In genomic region chr22:20666560-20666959, GRCh38 we compare ENCODE assay signal across 22 cellular contexts.
A peak's percentile ranks its signal among the peaks of the same experiment; 100 is the strongest.
DNase-seq lines count a peak whose midpoint lies in the region; ATAC-seq, FAIRE-seq and TF ChIP-seq lines count a peak whose summit lies in the region.
"Had no signal": no experiment of that assay in that cellular context is flagged by ENCODE, and none has a peak within 500 bp of the region (broad histone marks: within the 10 kb centered on the region; RNA-seq: fewer than 3 reads in every experiment).

No MANE protein-coding gene starts in this region.

- H3K27ac Mint-ChIP-seq in activated naive CD4-positive, alpha-beta T cell treated with anti-CD3 and anti-CD28 coated beads, Interleukin-2, amount 50 U/mL, for 24 hours = peak overlapping the region; percentile 43
- H3K27ac Mint-ChIP-seq: B cell; CD4-positive, alpha-beta T cell; CD8-positive, alpha-beta T cell had no signal

- peaks cover 8% of the 10 kb centered on the region for H3K36me3 Mint-ChIP-seq in activated naive CD4-positive, alpha-beta T cell treated with anti-CD3 and anti-CD28 coated beads, Interleukin-2, amount 50 U/mL, for 24 hours
- H3K36me3 Mint-ChIP-seq: CD8-positive, alpha-beta T cell had no signal

- POLR2A ChIA-PET in K562 (lab: Yijun Ruan, JAX) = interaction anchor here (1.6 kb wide), 1 partner anchor 9 kb away, joined by 4 read pairs; no protein-coding TSS in a partner anchor

- H4K20me1 ChIP-seq in K562 (replicated peaks; ENCODE audit: control insufficient read depth, insufficient read depth, low read length) = no peaks in the 10 kb centered on the region
- H4K20me1 ChIP-seq: BLaER1 treated with 17β-estradiol and CSF1 and Interleukin-3, amounts not matched to agents 10 nM and 100 nM had no signal

- in situ Hi-C loops in K562 (cut with MboI) = loop anchor here (5.0 kb wide), 1 partner anchor 1451 kb away; no protein-coding TSS in a partner anchor

- TF ChIP-seq POLR2A in K562 (conservative IDR thresholded peaks at IDR 0.05) = no peak

- no peak for TF ChIP-seq EP300 in K562 (IDR thresholded peaks at IDR 0.05; ENCODE audit: low read length)

- no peak overlapping the region for H3K9ac ChIP-seq in K562 (ENCODE audit: insufficient read depth in 1 of 2, low read depth in 2 of 2, low read length in 2 of 2)
- H3K9ac ChIP-seq: BLaER1 treated with 17β-estradiol and CSF1 and Interleukin-3, amounts not matched to agents 10 nM and 100 nM had no signal

- H3K9me3 ChIP-seq in K562 (replicated peaks; ENCODE audit: control insufficient read depth, insufficient read depth, low read depth, low read length) = peaks cover 8% of the 10 kb centered on the region; the same call in 1 of the 2 replicates
- H3K9me3 ChIP-seq: A549 had no signal

- no peaks in the 10 kb centered on the region for H3K9me1 ChIP-seq in K562 (ENCODE audit: control insufficient read depth, insufficient read depth, low read length)

- no peak for TF ChIP-seq RAD21 in K562 (CRISPR knock-in tag; conservative IDR thresholded peaks at IDR 0.05 in 1 of 2, IDR thresholded peaks at IDR 0.05 in 1 of 2)

- CTCF ChIA-PET in K562 (lab: Yijun Ruan, JAX; ENCODE audit: low intra/inter-chr PET ratio) = interaction anchor here (1.3 kb wide), 1 partner anchor 9 kb away, joined by 5 read pairs; no protein-coding TSS in a partner anchor

- no TSS peak for BruUV-seq in K562 (replicated peaks; lab: Mats Ljungman, UMichigan)

- intact Hi-C loops in K562 (cut with micrococcal nuclease) = no loop called here

- H3K27ac ChIP-seq in K562 (ENCODE audit: extremely low read depth, low read depth, low read length) = no peak overlapping the region
- H3K27ac ChIP-seq: 22Rv1; A549; BLaER1 treated with 17β-estradiol and CSF1 and Interleukin-3, amounts not matched to agents 10 nM and 100 nM; C4-2B had no signal

- H3K4me1 Mint-ChIP-seq in activated naive CD4-positive, alpha-beta T cell treated with anti-CD3 and anti-CD28 coated beads, Interleukin-2, amount 50 U/mL, for 24 hours = no peaks in the 10 kb centered on the region
- H3K4me1 Mint-ChIP-seq: B cell had no signal

- H3K4me2 ChIP-seq in K562 (ENCODE audit: insufficient read depth, low read length) = no peak overlapping the region
- H3K4me2 ChIP-seq: A549; BLaER1 treated with 17β-estradiol and CSF1 and Interleukin-3, amounts not matched to agents 10 nM and 100 nM had no signal

- no peak for DNase-seq in activated naive CD4-positive, alpha-beta T cell (lab: John Stamatoyannopoulos, UW)
- DNase-seq in K562 (ENCODE audit: extremely low read depth in 1 of 4, low spot score in 3 of 4) (no peak), frontal cortex (ENCODE audit: low spot score in 2 of 2) (no peak), cortex of kidney (lab: John Stamatoyannopoulos, UW) (no peak)
- DNase-seq in stimulated activated CD4-positive, alpha-beta T cell treated with anti-CD3 and anti-CD28 coated beads, Interleukin-15, amount 100 ng/mL, for 24 hours = no peak
- DNase-seq: AML-193; Caco-2; Calu3; CD4-positive, alpha-beta T cell; DMS79 treated with DMSO at 0.1 percent for 48 hours; GDM1 had no signal

- H3K36me3 ChIP-seq in K562 (ENCODE audit: control insufficient read depth, insufficient read depth, low read length) = no peaks in the 10 kb centered on the region
- H3K36me3 ChIP-seq: BLaER1 treated with 17β-estradiol and CSF1 and Interleukin-3, amounts not matched to agents 10 nM and 100 nM had no signal

- H2AFZ ChIP-seq in K562 (ENCODE audit: low read depth, low read length) = no peak overlapping the region

- H3K4me3 ChIP-seq in K562 = no peak overlapping the region
- H3K4me3 ChIP-seq: A549; BLaER1 treated with 17β-estradiol and CSF1 and Interleukin-3, amounts not matched to agents 10 nM and 100 nM; GM12878 had no signal

- WGBS in K562 (ENCODE audit: insufficient coverage, low coverage, missing lambda C conversion rate) = 2% methylated on average over 1 of the region's 1 CpG

- no peak for TF ChIP-seq CTCF in K562 (IDR thresholded peaks at IDR 0.05 in 2 of 3, conservative IDR thresholded peaks at IDR 0.05 in 1 of 3; ENCODE audit: insufficient read depth in 2 of 3, low read depth in 1 of 3, low read length in 3 of 3)

- no peaks in the 10 kb centered on the region for H3K79me2 ChIP-seq in K562 (ENCODE audit: control insufficient read depth, insufficient read depth, low read length)

- H3K4me1 ChIP-seq in K562 (replicated peaks in 1 of 2; ENCODE audit: control insufficient read depth in 2 of 2, insufficient read depth in 2 of 2, low read length in 2 of 2) = peaks cover 0 to 18% of the 10 kb centered on the region in 2 experiments; a peak in 1 of 5 replicates
- H3K4me1 ChIP-seq: A549, Caco-2 had no signal

- H3K27me3 Mint-ChIP-seq in activated naive CD4-positive, alpha-beta T cell treated with anti-CD3 and anti-CD28 coated beads, Interleukin-2, amount 50 U/mL, for 24 hours = peaks cover 9% of the 10 kb centered on the region

- no peak overlapping the region for H3K4me3 Mint-ChIP-seq in activated naive CD4-positive, alpha-beta T cell treated with anti-CD3 and anti-CD28 coated beads, Interleukin-2, amount 50 U/mL, for 24 hours
- H3K4me3 Mint-ChIP-seq: B cell; CD4-positive, alpha-beta T cell; CD8-positive, alpha-beta T cell had no signal

- peaks cover 9% of the 10 kb centered on the region for H3K9me3 Mint-ChIP-seq in activated naive CD4-positive, alpha-beta T cell treated with anti-CD3 and anti-CD28 coated beads, Interleukin-2, amount 50 U/mL, for 24 hours

- peaks cover 28 to 48% of the 10 kb centered on the region in 2 experiments for H3K27me3 ChIP-seq in K562 (ENCODE audit: control insufficient read depth in 2 of 2, insufficient read depth in 2 of 2, low read length in 2 of 2)

- FAIRE-seq in K562 (lab: Jason Lieb, UNC) (no peak), frontal cortex (lab: Jason Lieb, UNC) (peak; percentile 3)
- FAIRE-seq: A549, D721Med, GM12878, GM12892, GM18507 had no signal

- no peak for ATAC-seq in K562
- ATAC-seq: A549; CD8-positive, alpha-beta T cell; GM12878 had no signal

TF ChIP-seq in K562, 482 proteins besides CTCF, POLR2A, EP300 and RAD21 (continues in another document):
- TF ChIP-seq BRCA1 (IDR thresholded peaks at IDR 0.05) = no peak
- no peak for TF ChIP-seq BRCA1 (CRISPR knock-in tag; IDR thresholded peaks at IDR 0.05)
- TF ChIP-seq ZBTB5 (IDR thresholded peaks at IDR 0.05) = no peak
- TF ChIP-seq, protein P1, sequence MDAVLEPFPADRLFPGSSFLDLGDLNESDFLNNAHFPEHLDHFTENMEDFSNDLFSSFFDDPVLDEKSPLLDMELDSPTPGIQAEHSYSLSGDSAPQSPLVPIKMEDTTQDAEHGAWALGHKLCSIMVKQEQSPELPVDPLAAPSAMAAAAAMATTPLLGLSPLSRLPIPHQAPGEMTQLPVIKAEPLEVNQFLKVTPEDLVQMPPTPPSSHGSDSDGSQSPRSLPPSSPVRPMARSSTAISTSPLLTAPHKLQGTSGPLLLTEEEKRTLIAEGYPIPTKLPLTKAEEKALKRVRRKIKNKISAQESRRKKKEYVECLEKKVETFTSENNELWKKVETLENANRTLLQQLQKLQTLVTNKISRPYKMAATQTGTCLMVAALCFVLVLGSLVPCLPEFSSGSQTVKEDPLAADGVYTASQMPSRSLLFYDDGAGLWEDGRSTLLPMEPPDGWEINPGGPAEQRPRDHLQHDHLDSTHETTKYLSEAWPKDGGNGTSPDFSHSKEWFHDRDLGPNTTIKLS (IDR thresholded peaks at IDR 0.05; ENCODE audit: borderline replicate concordance, low read depth) = no peak
- TF ChIP-seq MEF2D (tag; conservative IDR thresholded peaks at IDR 0.05; ENCODE audit: low read depth) = no peak
- TF ChIP-seq CEBPG (CRISPR knock-in tag; IDR thresholded peaks at IDR 0.05) = no peak
- peak in 1 of 2 experiments; percentile 8; a peak in 1 of 4 replicates for TF ChIP-seq CEBPG (tag; conservative IDR thresholded peaks at IDR 0.05 in 1 of 2, IDR thresholded peaks at IDR 0.05 in 1 of 2)
- TF ChIP-seq PHF20 (IDR thresholded peaks at IDR 0.05; ENCODE audit: partially characterized antibody) = no peak
- TF ChIP-seq RBM25 (IDR thresholded peaks at IDR 0.05; ENCODE audit: low read depth, low read length, severe bottlenecking) = no peak
- TF ChIP-seq ZNF146 (CRISPR knock-in tag; IDR thresholded peaks at IDR 0.05; ENCODE audit: unreplicated experiment) = no peak
- TF ChIP-seq CSDE1 (IDR thresholded peaks at IDR 0.05) = no peak
- TF ChIP-seq ZNF75A (CRISPR knock-in tag; IDR thresholded peaks at IDR 0.05) = no peak
- no peak for TF ChIP-seq FOXA1 (IDR thresholded peaks at IDR 0.05; ENCODE audit: borderline replicate concordance)
- TF ChIP-seq POLR2H (tag; IDR thresholded peaks at IDR 0.05; ENCODE audit: low read depth) = peak; percentile 66; the same call in 1 of the 2 replicates
- TF ChIP-seq FOXJ2 (tag; IDR thresholded peaks at IDR 0.05) = no peak
- TF ChIP-seq, protein P2, sequence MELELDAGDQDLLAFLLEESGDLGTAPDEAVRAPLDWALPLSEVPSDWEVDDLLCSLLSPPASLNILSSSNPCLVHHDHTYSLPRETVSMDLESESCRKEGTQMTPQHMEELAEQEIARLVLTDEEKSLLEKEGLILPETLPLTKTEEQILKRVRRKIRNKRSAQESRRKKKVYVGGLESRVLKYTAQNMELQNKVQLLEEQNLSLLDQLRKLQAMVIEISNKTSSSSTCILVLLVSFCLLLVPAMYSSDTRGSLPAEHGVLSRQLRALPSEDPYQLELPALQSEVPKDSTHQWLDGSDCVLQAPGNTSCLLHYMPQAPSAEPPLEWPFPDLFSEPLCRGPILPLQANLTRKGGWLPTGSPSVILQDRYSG (tag; conservative IDR thresholded peaks at IDR 0.05; ENCODE audit: low read depth) = no peak
- peak; percentile 58; the same call in 1 of the 2 replicates for TF ChIP-seq C11orf30 (IDR thresholded peaks at IDR 0.05; ENCODE audit: low read depth)
- no peak for TF ChIP-seq U2AF2 (optimal IDR thresholded peaks at IDR 0.05; ENCODE audit: low read depth, low read length)
- TF ChIP-seq KAT8 (IDR thresholded peaks at IDR 0.05; ENCODE audit: low read depth) = no peak
- no peak for TF ChIP-seq NCOA6 (IDR thresholded peaks at IDR 0.05)
